In genomic region chr15:31102374-31103342, GRCh38 we compare ENCODE assay signal across 23 cellular contexts. TPM values are rescaled to one million over a fixed set of nuclear protein-coding genes. Genes with fewer than 3 reads are reported as not detected.
"Had no signal": no experiment of that assay in that cellular context is flagged by ENCODE, and none has a peak within 500 bp of the region (broad histone marks: within the 10 kb centered on the region; RNA-seq: fewer than 3 reads in every experiment).

No MANE protein-coding gene starts in this region.

- H3K4me3 Mint-ChIP-seq: activated CD8-positive, alpha-beta memory T cell treated with anti-CD3 and anti-CD28 coated beads, Interleukin-2, amount 10 ng/mL, durations not matched to agents 7 days and 5 days; activated naive CD4-positive, alpha-beta T cell treated with anti-CD3 and anti-CD28 coated beads, Interleukin-2, amount 10 ng/mL, durations not matched to agents 7 days and 5 days; activated T-cell treated with anti-CD3 and anti-CD28 coated beads, Interleukin-2, amount 50 U/mL, for 24 hours; mesothelial cell of epicardium; stimulated activated naive B cell treated with anti-CD40 and anti-IgM and Interleukin-4, amounts not matched to agents 10 μg/mL and 1 μg/mL and 100 μg/mL, for 72 hours; T-cell had no signal

- H3K27ac Mint-ChIP-seq: activated CD8-positive, alpha-beta memory T cell treated with anti-CD3 and anti-CD28 coated beads, Interleukin-2, amount 10 ng/mL, durations not matched to agents 7 days and 5 days; activated naive CD4-positive, alpha-beta T cell treated with anti-CD3 and anti-CD28 coated beads, Interleukin-2, amount 10 ng/mL, durations not matched to agents 7 days and 5 days; activated T-cell treated with anti-CD3 and anti-CD28 coated beads, Interleukin-2, amount 50 U/mL, for 24 hours; mesothelial cell of epicardium; stimulated activated naive B cell treated with anti-CD40 and anti-IgM and Interleukin-4, amounts not matched to agents 10 μg/mL and 1 μg/mL and 100 μg/mL, for 72 hours; T-cell had no signal

- H3K36me3 ChIP-seq: adrenal gland, gastrocnemius medialis, heart right ventricle, lower lobe of right lung, suprapubic skin, upper lobe of right lung had no signal

- H3K9me3 Mint-ChIP-seq: activated naive CD4-positive, alpha-beta T cell treated with anti-CD3 and anti-CD28 coated beads, Interleukin-2, amount 10 ng/mL, durations not matched to agents 7 days and 5 days; activated T-cell treated with anti-CD3 and anti-CD28 coated beads, Interleukin-2, amount 50 U/mL, for 24 hours; T-cell had no signal

- H3K4me1 ChIP-seq: adrenal gland, gastrocnemius medialis, lower lobe of right lung, suprapubic skin, upper lobe of right lung had no signal

- ATAC-seq: activated CD8-positive, alpha-beta memory T cell treated with anti-CD3 and anti-CD28 coated beads, Interleukin-2, amount 10 ng/mL, durations not matched to agents 7 days and 5 days; gastrocnemius medialis; heart right ventricle; left colon; lower lobe of right lung; stimulated activated naive B cell treated with anti-CD40 and anti-IgM and Interleukin-4, amounts not matched to agents 10 μg/mL and 1 μg/mL and 100 μg/mL, for 72 hours; T-cell; upper lobe of right lung had no signal

- H3K36me3 Mint-ChIP-seq: activated CD8-positive, alpha-beta memory T cell treated with anti-CD3 and anti-CD28 coated beads, Interleukin-2, amount 10 ng/mL, durations not matched to agents 7 days and 5 days; activated naive CD4-positive, alpha-beta T cell treated with anti-CD3 and anti-CD28 coated beads, Interleukin-2, amount 10 ng/mL, durations not matched to agents 7 days and 5 days; mesothelial cell of epicardium; stimulated activated naive B cell treated with anti-CD40 and anti-IgM and Interleukin-4, amounts not matched to agents 10 μg/mL and 1 μg/mL and 100 μg/mL, for 72 hours; T-cell had no signal

- H3K4me3 ChIP-seq: adrenal gland, gastrocnemius medialis, heart right ventricle, lower lobe of right lung, SK-N-MC, suprapubic skin, upper lobe of right lung had no signal

- H3K9me3 ChIP-seq: adrenal gland, gastrocnemius medialis, lower lobe of right lung, suprapubic skin, upper lobe of right lung had no signal

- H3K27ac ChIP-seq: adrenal gland, gastrocnemius medialis, heart right ventricle, lower lobe of right lung, SK-N-MC, suprapubic skin, upper lobe of right lung had no signal

- H3K27me3 Mint-ChIP-seq: activated T-cell treated with anti-CD3 and anti-CD28 coated beads, Interleukin-2, amount 50 U/mL, for 24 hours; stimulated activated naive B cell treated with anti-CD40 and anti-IgM and Interleukin-4, amounts not matched to agents 10 μg/mL and 1 μg/mL and 100 μg/mL, for 72 hours had no signal

- H3K27me3 ChIP-seq: adrenal gland, gastrocnemius medialis, suprapubic skin, upper lobe of right lung had no signal

- DNase-seq: activated CD4-positive, alpha-beta T cell treated with anti-CD3 and anti-CD28 coated beads, Interleukin-2, amount 50 U/mL, for 4 hours; activated CD4-positive, CD25-positive, alpha-beta regulatory T cell treated with anti-CD3 and anti-CD28 coated beads, Interleukin-2, amount 50 U/mL, for 72 hours; activated CD8-positive, alpha-beta memory T cell treated with anti-CD3 and anti-CD28 coated beads, Interleukin-2, amount 10 ng/mL, durations not matched to agents 7 days and 5 days; activated naive CD4-positive, alpha-beta T cell treated with anti-CD3 and anti-CD28 coated beads, Interleukin-2, amount 10 ng/mL, durations not matched to agents 7 days and 5 days; activated T-cell treated with anti-CD3 and anti-CD28 coated beads, Interleukin-2, amount 50 U/mL, for 24 hours; adrenal gland; central memory CD4-positive, alpha-beta T cell; cortex of kidney; effector memory CD4-positive, alpha-beta T cell; gastrocnemius medialis; heart right ventricle; left colon; lower lobe of right lung; stimulated activated CD4-positive, alpha-beta T cell treated with anti-CD3 and anti-CD28 coated beads, Interleukin-2, amount 100 ng/mL, for 48 hours; stimulated activated naive B cell treated with anti-CD40 and anti-IgM and Interleukin-4, amounts not matched to agents 10 μg/mL and 1 μg/mL and 100 μg/mL, for 72 hours; T-cell; T-helper 9 cell; upper lobe of right lung had no signal

- H3K4me1 Mint-ChIP-seq: activated CD8-positive, alpha-beta memory T cell treated with anti-CD3 and anti-CD28 coated beads, Interleukin-2, amount 10 ng/mL, durations not matched to agents 7 days and 5 days; activated naive CD4-positive, alpha-beta T cell treated with anti-CD3 and anti-CD28 coated beads, Interleukin-2, amount 10 ng/mL, durations not matched to agents 7 days and 5 days had no signal

RNA-seq across cellular contexts. Expression of gene TRPM1, which starts 1.1 kb away (rescaled TPM):
- total RNA-seq: adrenal gland, gastrocnemius medialis, heart right ventricle, left colon, lower lobe of right lung, mesothelial cell of epicardium, renal cortical epithelial cell, skeletal muscle tissue, T-cell, upper lobe of right lung had no signal
